26 cellular contexts compared by ENCODE assay signal in the genomic region with DNA sequence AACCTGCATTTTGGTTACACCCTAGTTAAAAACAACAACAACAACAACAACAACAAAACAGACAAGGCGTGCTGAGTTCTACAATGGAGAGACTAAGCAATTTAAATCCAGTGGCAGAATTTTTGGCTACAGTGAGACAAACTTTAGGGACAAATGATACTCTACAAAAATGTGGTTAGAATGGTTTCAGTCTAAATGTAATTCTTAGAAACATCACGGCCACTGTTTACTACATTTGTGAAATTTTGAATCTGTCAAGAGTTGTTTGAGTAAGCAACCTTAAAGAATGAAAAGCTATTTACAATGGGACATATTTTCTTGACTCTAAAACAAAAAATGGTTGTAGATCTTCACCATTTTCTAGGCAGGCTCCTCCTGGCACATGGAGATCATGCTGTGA.
DNase-seq lines count a peak whose midpoint lies in the region; ATAC-seq, FAIRE-seq and TF ChIP-seq lines count a peak whose summit lies in the region.
"Had no signal": no experiment of that assay in that cellular context is flagged by ENCODE, and none has a peak within 500 bp of the region (broad histone marks: within the 10 kb centered on the region; RNA-seq: fewer than 3 reads in every experiment).

No MANE protein-coding gene starts in this region.

- 6% methylated on average over 2 of the region's 2 CpGs; no CpG with 5 or more reads in 1 of the 2 experiments for WGBS in H1 (ENCODE audit: extremely low coverage in 1 of 2, insufficient coverage in 1 of 2, insufficient read length in 1 of 2, insufficient replicate concordance in 2 of 2, low coverage in 1 of 2, low lambda C conversion rate in 2 of 2, missing lambda C conversion rate in 1 of 2), 2 experiments
- no CpG with 5 or more reads among the region's 2 CpGs for WGBS in mesendoderm (ENCODE audit: extremely low coverage, insufficient coverage, low lambda C conversion rate)
- 73% methylated on average over 2 of the region's 2 CpGs for WGBS in smooth muscle cell (ENCODE audit: low lambda C conversion rate)

- H3K4me3 Mint-ChIP-seq in activated CD8-positive, alpha-beta memory T cell treated with anti-CD3 and anti-CD28 coated beads, Interleukin-2, amount 10 ng/mL, durations not matched to agents 7 days and 5 days, result no peak overlapping the region
- H3K4me3 Mint-ChIP-seq in stimulated activated effector memory CD8-positive, alpha-beta T cell treated with anti-CD3 and anti-CD28 coated beads, Interleukin-12 subunit alpha, Interleukin-12 subunit beta, amount 100 ng/mL, for 72 hours, result no peak overlapping the region
- H3K4me3 Mint-ChIP-seq: activated CD8-positive, alpha-beta T cell treated with anti-CD3 and anti-CD28 coated beads, Interleukin-2, amount 10 ng/mL, durations not matched to agents 7 days and 5 days; activated naive CD8-positive, alpha-beta T cell treated with anti-CD3 and anti-CD28 coated beads, Interleukin-2, amount 10 ng/mL, durations not matched to agents 7 days and 5 days; central memory CD8-positive, alpha-beta T cell had no signal

- H2AK5ac ChIP-seq in H1 (ENCODE audit: low read depth, low read length), result no peak overlapping the region
- H2AK5ac ChIP-seq in mesendoderm (ENCODE audit: low read length), result no peak overlapping the region

- H4K8ac ChIP-seq in H1 (ENCODE audit: extremely low read depth, insufficient read depth, low read length) (no peak overlapping the region), mesendoderm (ENCODE audit: low read depth, low read length) (no peak overlapping the region)

- intact Hi-C loops in dorsolateral prefrontal cortex (cut with DNase I), result no loop called here

- H4K91ac ChIP-seq in H1 (replicated peaks; ENCODE audit: insufficient read length, low read length), result peak overlapping the region; percentile 67

- H3K9me3 ChIP-seq in H1 (ENCODE audit: insufficient read depth in 2 of 2, low read depth in 1 of 2, low read length in 1 of 2) (no peaks in the 10 kb centered on the region), smooth muscle cell (replicated peaks; ENCODE audit: low read depth) (no peaks in the 10 kb centered on the region)
- H3K9me3 ChIP-seq: SK-N-SH, stomach, tibial artery had no signal

- no peaks in the 10 kb centered on the region for H3K23me2 ChIP-seq in H1 (ENCODE audit: low read depth, low read length)

- CTCF ChIA-PET in activated CD8-positive, alpha-beta memory T cell treated with anti-CD3 and anti-CD28 coated beads, Interleukin-2, amount 10 ng/mL, durations not matched to agents 7 days and 5 days (lab: Charles Lee), result interaction anchor here (1.1 kb wide), 1 partner anchor 146 kb away, joined by 3 read pairs; no protein-coding TSS in a partner anchor
- CTCF ChIA-PET in H1 (lab: Charles Lee; ENCODE audit: partially characterized antibody), result interaction anchor here (0.8 to 1.8 kb wide), 9 partner anchors 10 to 381 kb away, joined by 3 to 8 read pairs (median 3); partner anchors contain the start of gene ADM

- H3K9ac ChIP-seq in H1 (replicated peaks in 1 of 4; ENCODE audit: extremely low read depth in 1 of 4, low read depth in 3 of 4, low read length in 3 of 4) (peak overlapping the region in 1 of 4 experiments; percentile 20; a peak in 2 of 7 replicates), mesendoderm (ENCODE audit: low read length) (peak overlapping the region; percentile 42), smooth muscle cell (ENCODE audit: low read depth) (no peak overlapping the region)
- H3K9ac ChIP-seq: SK-N-SH had no signal

- H3K14ac ChIP-seq in H1 (ENCODE audit: insufficient read length), result no peak overlapping the region

- H2BK15ac ChIP-seq in H1 (ENCODE audit: low read length) (peak overlapping the region; percentile 93; the same call in 1 of the 2 replicates), mesendoderm (replicated peaks; ENCODE audit: low read depth) (peak overlapping the region; percentile 94)

- TF ChIP-seq EP300 in H1 (IDR thresholded peaks at IDR 0.05; ENCODE audit: borderline replicate concordance in 1 of 2, low read depth in 2 of 2, low read length in 2 of 2), result no peak

- H2AFZ ChIP-seq in H1 (ENCODE audit: low read length) (no peak overlapping the region), smooth muscle cell (ENCODE audit: low read depth) (no peak overlapping the region)

- peak overlapping the region; percentile 87 for H4K5ac ChIP-seq in H1 (ENCODE audit: insufficient read length, low read depth, low read length)
- peak overlapping the region; percentile 71 for H4K5ac ChIP-seq in mesendoderm (ENCODE audit: low read length)

- POLR2A ChIA-PET in H1 (lab: Charles Lee; ENCODE audit: partially characterized antibody), result interaction anchor here (1.1 to 2.6 kb wide), 6 partner anchors 11 to 382 kb away, joined by 3 to 8 read pairs (median 6); partner anchors contain the start of gene ADM

- peak overlapping the region; percentile 33 for H3K56ac ChIP-seq in H1 (replicated peaks; ENCODE audit: insufficient read length, low read depth, low read length)
- H3K56ac ChIP-seq in mesendoderm (ENCODE audit: low read length), result peak overlapping the region; percentile 78

- H3K23ac ChIP-seq in H1 (ENCODE audit: insufficient read length), result no peak overlapping the region
- no peak overlapping the region for H3K23ac ChIP-seq in mesendoderm (ENCODE audit: low read length)

- H3K36me3 Mint-ChIP-seq in activated CD8-positive, alpha-beta memory T cell treated with anti-CD3 and anti-CD28 coated beads, Interleukin-2, amount 10 ng/mL, durations not matched to agents 7 days and 5 days, result no peaks in the 10 kb centered on the region
- H3K36me3 Mint-ChIP-seq in stimulated activated effector memory CD8-positive, alpha-beta T cell treated with anti-CD3 and anti-CD28 coated beads, Interleukin-12 subunit alpha, Interleukin-12 subunit beta, amount 100 ng/mL, for 72 hours, result no peaks in the 10 kb centered on the region
- H3K36me3 Mint-ChIP-seq: activated naive CD8-positive, alpha-beta T cell treated with anti-CD3 and anti-CD28 coated beads, Interleukin-2, amount 10 ng/mL, durations not matched to agents 7 days and 5 days had no signal

- H3K27ac ChIP-seq in H1 (ENCODE audit: low read depth, low read length) (peak overlapping the region; percentile 70), mesendoderm (ENCODE audit: low read depth, low read length) (peak overlapping the region; percentile 97), dorsolateral prefrontal cortex (no peak overlapping the region), smooth muscle cell (ENCODE audit: low read depth) (no peak overlapping the region)
- H3K27ac ChIP-seq: epithelial cell of prostate, stomach, tibial artery had no signal

- H3K36me3 ChIP-seq in H1 (ENCODE audit: control insufficient read depth in 2 of 4, insufficient read depth in 4 of 4, low read length in 3 of 4) (no peaks in the 10 kb centered on the region), mesendoderm (ENCODE audit: control insufficient read depth, insufficient read depth, low read length) (no peaks in the 10 kb centered on the region), smooth muscle cell (ENCODE audit: low read depth) (no peaks in the 10 kb centered on the region)
- H3K36me3 ChIP-seq: stomach, tibial artery had no signal

- no peaks in the 10 kb centered on the region for H3K9me3 Mint-ChIP-seq in activated CD8-positive, alpha-beta memory T cell treated with anti-CD3 and anti-CD28 coated beads, Interleukin-2, amount 10 ng/mL, durations not matched to agents 7 days and 5 days (ENCODE audit: low read depth)
- H3K9me3 Mint-ChIP-seq in stimulated activated effector memory CD8-positive, alpha-beta T cell treated with anti-CD3 and anti-CD28 coated beads, Interleukin-12 subunit alpha, Interleukin-12 subunit beta, amount 100 ng/mL, for 72 hours, result no peaks in the 10 kb centered on the region
- H3K9me3 Mint-ChIP-seq: activated naive CD8-positive, alpha-beta T cell treated with anti-CD3 and anti-CD28 coated beads, Interleukin-2, amount 10 ng/mL, durations not matched to agents 7 days and 5 days; central memory CD8-positive, alpha-beta T cell had no signal

- H3K4me1 Mint-ChIP-seq in activated CD8-positive, alpha-beta memory T cell treated with anti-CD3 and anti-CD28 coated beads, Interleukin-2, amount 10 ng/mL, durations not matched to agents 7 days and 5 days, result peaks cover 10% of the 10 kb centered on the region
- no peaks in the 10 kb centered on the region for H3K4me1 Mint-ChIP-seq in stimulated activated effector memory CD8-positive, alpha-beta T cell treated with anti-CD3 and anti-CD28 coated beads, Interleukin-12 subunit alpha, Interleukin-12 subunit beta, amount 100 ng/mL, for 72 hours
- H3K4me1 Mint-ChIP-seq: central memory CD8-positive, alpha-beta T cell had no signal

- TF ChIP-seq RAD21 in H1 (IDR thresholded peaks at IDR 0.05 in 1 of 2, conservative IDR thresholded peaks at IDR 0.05 in 1 of 2; ENCODE audit: low read depth in 2 of 2, low read length in 2 of 2), result no peak

- DNase-seq in activated CD8-positive, alpha-beta memory T cell treated with anti-CD3 and anti-CD28 coated beads, Interleukin-2, amount 10 ng/mL, durations not matched to agents 7 days and 5 days, result no peak
- no peak for DNase-seq in activated CD8-positive, alpha-beta memory T cell treated with anti-CD3 and anti-CD28 coated beads, Interleukin-2, amount 50 U/mL, for 4 hours
- DNase-seq in H1 (ENCODE audit: low read depth in 1 of 2, low spot score in 2 of 2), result no peak
- peak; percentile 46 for DNase-seq in mesendoderm
- no peak for DNase-seq in stimulated activated effector memory CD8-positive, alpha-beta T cell treated with anti-CD3 and anti-CD28 coated beads, Interleukin-12 subunit alpha, Interleukin-12 subunit beta, amount 100 ng/mL, for 72 hours (ENCODE audit: low spot score in 2 of 2)
- no peak for DNase-seq in dorsolateral prefrontal cortex
- no peak for DNase-seq in smooth muscle cell (lab: John Stamatoyannopoulos, UW; ENCODE audit: unreplicated experiment)
- DNase-seq: 8988T; activated CD4-positive, alpha-beta T cell treated with anti-CD3 and anti-CD28 coated beads for 1 hour; activated CD8-positive, alpha-beta T cell treated with anti-CD3 and anti-CD28 coated beads, Interleukin-2, amount 10 ng/mL, durations not matched to agents 7 days and 5 days; activated gamma-delta T cell; activated naive CD8-positive, alpha-beta T cell treated with anti-CD3 and anti-CD28 coated beads, Interleukin-2, amount 10 ng/mL, durations not matched to agents 7 days and 5 days; GOT3; KG1; MM.1S; NCI-H1417 treated with DMSO at 0.1 percent for 48 hours; NCI-H2107; SK-N-SH; stimulated activated CD8-positive, alpha-beta memory T cell treated with anti-CD3 and anti-CD28 coated beads, Interleukin-4, amount 100 ng/mL, for 48 hours; stomach; tibial artery had no signal

- ATAC-seq in activated CD8-positive, alpha-beta memory T cell treated with anti-CD3 and anti-CD28 coated beads, Interleukin-2, amount 10 ng/mL, durations not matched to agents 7 days and 5 days, result peak; percentile 12
- peak; percentile 48 for ATAC-seq in stimulated activated effector memory CD8-positive, alpha-beta T cell treated with anti-CD3 and anti-CD28 coated beads, Interleukin-12 subunit alpha, Interleukin-12 subunit beta, amount 100 ng/mL, for 72 hours
- no peak for ATAC-seq in HG02642 (IDR thresholded peaks at IDR 0.05; ENCODE audit: poor library complexity, unreplicated experiment)
- ATAC-seq: activated CD8-positive, alpha-beta T cell treated with anti-CD3 and anti-CD28 coated beads, Interleukin-2, amount 10 ng/mL, durations not matched to agents 7 days and 5 days; GM12878 had no signal

- no peak for TF ChIP-seq CTCF in H1 (IDR thresholded peaks at IDR 0.05; ENCODE audit: control extremely low read depth in 1 of 3, insufficient read depth in 1 of 3, low read depth in 1 of 3, low read length in 3 of 3)
- no peak for TF ChIP-seq CTCF in dorsolateral prefrontal cortex (IDR thresholded peaks at IDR 0.05 in 54 of 56, conservative IDR thresholded peaks at IDR 0.05 in 2 of 56; ENCODE audit: low read depth in 1 of 56, partially characterized antibody in 56 of 56)
- TF ChIP-seq CTCF in smooth muscle cell (IDR thresholded peaks at IDR 0.05; ENCODE audit: borderline replicate concordance, insufficient read depth, poor library complexity, severe bottlenecking), result no peak

- no peak for FAIRE-seq in H1 (lab: Jason Lieb, UNC)
- FAIRE-seq: D721Med, GM12878 had no signal

- H3K4me2 ChIP-seq in H1 (ENCODE audit: insufficient read depth in 1 of 2, low read depth in 2 of 2, low read length in 2 of 2) (peak overlapping the region; percentile 39 to 59), mesendoderm (ENCODE audit: low read length) (no peak overlapping the region), smooth muscle cell (no peak overlapping the region)
- H3K4me2 ChIP-seq: SK-N-SH had no signal

- H3K79me1 ChIP-seq in H1 (ENCODE audit: low read depth, low read length), result no peaks in the 10 kb centered on the region
- no peaks in the 10 kb centered on the region for H3K79me1 ChIP-seq in mesendoderm (ENCODE audit: low read length)

- peak overlapping the region; percentile 98 for H2BK5ac ChIP-seq in H1 (ENCODE audit: low read depth, low read length)
- H2BK5ac ChIP-seq in mesendoderm (ENCODE audit: low read length), result peak overlapping the region; percentile 89

- H2BK120ac ChIP-seq in H1 (replicated peaks; ENCODE audit: low read depth, low read length), result peak overlapping the region; percentile 77
- peak overlapping the region; percentile 95 for H2BK120ac ChIP-seq in mesendoderm (ENCODE audit: low read depth, low read length)

- peak overlapping the region in 1 of 4 experiments; percentile 45; a peak in 5 of 8 replicates for H3K4me3 ChIP-seq in H1 (ENCODE audit: extremely low read depth in 1 of 4, insufficient read depth in 2 of 4, low read depth in 3 of 4, low read length in 4 of 4)
- no peak overlapping the region for H3K4me3 ChIP-seq in mesendoderm (ENCODE audit: low read length)
- peak overlapping the region in 2 of 59 donors; percentile 6 to 28 for H3K4me3 ChIP-seq in dorsolateral prefrontal cortex
- no peak overlapping the region for H3K4me3 ChIP-seq in smooth muscle cell
- H3K4me3 ChIP-seq: GM12878, stomach, tibial artery had no signal

- H2BK20ac ChIP-seq in H1 (ENCODE audit: low read length), result 0 out of 2 replicates have a peak overlapping the region, but pooled peaks have one; percentile 75

- H3K27me3 Mint-ChIP-seq in activated CD8-positive, alpha-beta memory T cell treated with anti-CD3 and anti-CD28 coated beads, Interleukin-2, amount 10 ng/mL, durations not matched to agents 7 days and 5 days, result no peaks in the 10 kb centered on the region
- H3K27me3 Mint-ChIP-seq: activated naive CD8-positive, alpha-beta T cell treated with anti-CD3 and anti-CD28 coated beads, Interleukin-2, amount 10 ng/mL, durations not matched to agents 7 days and 5 days; central memory CD8-positive, alpha-beta T cell had no signal

- TF ChIP-seq POLR2A in H1 (IDR thresholded peaks at IDR 0.05; ENCODE audit: control extremely low read depth in 1 of 2, low read depth in 2 of 2, low read length in 2 of 2), result no peak

- H3K4ac ChIP-seq in H1 (replicated peaks; ENCODE audit: insufficient read length, low read depth, low read length) (no peak overlapping the region), mesendoderm (ENCODE audit: low read depth, low read length) (no peak overlapping the region)

- H3F3A ChIP-seq in smooth muscle cell (ENCODE audit: low read depth), result no peaks in the 10 kb centered on the region

- no peak overlapping the region for H3K27ac Mint-ChIP-seq in activated CD8-positive, alpha-beta memory T cell treated with anti-CD3 and anti-CD28 coated beads, Interleukin-2, amount 10 ng/mL, durations not matched to agents 7 days and 5 days
- no peak overlapping the region for H3K27ac Mint-ChIP-seq in stimulated activated effector memory CD8-positive, alpha-beta T cell treated with anti-CD3 and anti-CD28 coated beads, Interleukin-12 subunit alpha, Interleukin-12 subunit beta, amount 100 ng/mL, for 72 hours
- H3K27ac Mint-ChIP-seq: activated CD8-positive, alpha-beta T cell treated with anti-CD3 and anti-CD28 coated beads, Interleukin-2, amount 10 ng/mL, durations not matched to agents 7 days and 5 days; activated naive CD8-positive, alpha-beta T cell treated with anti-CD3 and anti-CD28 coated beads, Interleukin-2, amount 10 ng/mL, durations not matched to agents 7 days and 5 days had no signal

- H3K18ac ChIP-seq in H1 (ENCODE audit: extremely low read depth, low read length) (peak overlapping the region; percentile 97), mesendoderm (ENCODE audit: low read length) (peak overlapping the region; percentile 92)

- no peaks in the 10 kb centered on the region for H4K20me1 ChIP-seq in H1 (replicated peaks in 1 of 2; ENCODE audit: control insufficient read depth in 1 of 2, insufficient read depth in 2 of 2, low read length in 2 of 2)
- no peaks in the 10 kb centered on the region for H4K20me1 ChIP-seq in smooth muscle cell (ENCODE audit: low read depth)

- no peaks in the 10 kb centered on the region for H3K27me3 ChIP-seq in H1 (replicated peaks in 1 of 4; ENCODE audit: control insufficient read depth in 3 of 4, extremely low read depth in 1 of 4, insufficient read depth in 3 of 4, low read length in 3 of 4)
- no peaks in the 10 kb centered on the region for H3K27me3 ChIP-seq in mesendoderm (ENCODE audit: insufficient read depth, low read length, poor library complexity)
- no peaks in the 10 kb centered on the region for H3K27me3 ChIP-seq in dorsolateral prefrontal cortex
- H3K27me3 ChIP-seq in smooth muscle cell (ENCODE audit: low read depth), result no peaks in the 10 kb centered on the region
- H3K27me3 ChIP-seq: stomach, tibial artery had no signal

- H3K79me2 ChIP-seq in H1 (ENCODE audit: control insufficient read depth in 1 of 2, insufficient read depth in 2 of 2, low read length in 2 of 2), result no peaks in the 10 kb centered on the region
- no peaks in the 10 kb centered on the region for H3K79me2 ChIP-seq in mesendoderm (ENCODE audit: control insufficient read depth, insufficient read depth, low read length)
- H3K79me2 ChIP-seq in smooth muscle cell (ENCODE audit: low read depth), result no peaks in the 10 kb centered on the region

- H2BK12ac ChIP-seq in H1 (ENCODE audit: low read depth, low read length), result peak overlapping the region; percentile 95; the same call in 1 of the 2 replicates

- H3K4me1 ChIP-seq in H1 (replicated peaks in 1 of 4; ENCODE audit: control insufficient read depth in 3 of 4, insufficient read depth in 4 of 4, low read length in 3 of 4) (peaks cover 2 to 17% (median 8%) of the 10 kb centered on the region in 4 experiments), mesendoderm (ENCODE audit: control insufficient read depth, low read depth, low read length) (peaks cover 6% of the 10 kb centered on the region), smooth muscle cell (ENCODE audit: low read depth) (peaks cover 10% of the 10 kb centered on the region)
- H3K4me1 ChIP-seq: stomach had no signal

Comparison
In these comparisons a context has a peak if more than half of its experiments do, and no peak if none do; other contexts are left out.
1. H3K27ac ChIP-seq: peak in H1 (single experiment) and mesendoderm (single experiment); none in dorsolateral prefrontal cortex (0 of 59) and smooth muscle cell (single experiment).
2. H3K4me2 ChIP-seq: peak in H1 (2 of 2); none in mesendoderm (single experiment) and smooth muscle cell (single experiment).